ENCODE assay signal across 8 cellular contexts in genomic region chr14:39102265-39102968, GRCh38.
DNase-seq lines count a peak whose midpoint lies in the region; ATAC-seq and TF ChIP-seq lines count a peak whose summit lies in the region.

No MANE protein-coding gene starts in this region.

- no peak for TF ChIP-seq POLR2A in NB4 (IDR thresholded peaks at IDR 0.05; ENCODE audit: extremely low read depth, insufficient read length)

- in situ Hi-C loops in astrocyte of the spinal cord (cut with HindIII; ENCODE audit: low sequenced_read_pairs): no loop called here

- H3K36me3 ChIP-seq in HEK293 (ENCODE audit: control insufficient read depth in 2 of 2, insufficient read depth in 1 of 2, low read length in 2 of 2): no peaks in the 10 kb centered on the region; a peak in 1 of 3 replicates

- peak overlapping the region; percentile 77 for H3K27ac ChIP-seq in HEK293 (ENCODE audit: extremely low read depth, low read depth, low read length)

- H3K4me3 ChIP-seq in HEK293 (ENCODE audit: low read depth, low read length) (peak overlapping the region; percentile 93), NB4 (ENCODE audit: low read depth, low read length) (peak overlapping the region; percentile 96), astrocyte of the spinal cord (ENCODE audit: low read depth, low read length) (peak overlapping the region; percentile 87), iPS-18c (ENCODE audit: insufficient read depth, low read depth, low read length) (peak overlapping the region; percentile 82), skeletal muscle cell (ENCODE audit: low read depth, low read length) (peak overlapping the region; percentile 86)

- DNase-seq in activated CD4-positive, CD25-positive, alpha-beta regulatory T cell (lab: John Stamatoyannopoulos, UW): no peak
- DNase-seq in NB4 (ENCODE audit: low read depth) (peak; percentile 3), astrocyte of the spinal cord (ENCODE audit: low read depth, low spot score) (peak; percentile 36), skeletal muscle cell (ENCODE audit: low read depth) (no peak), NCI-H446 treated with DMSO at 0.1 percent for 48 hours (lab: John Stamatoyannopoulos, UW) (no peak)

- H3K9me3 ChIP-seq in HEK293 (ENCODE audit: control insufficient read depth, insufficient read depth, low read depth, low read length) (no peaks in the 10 kb centered on the region), iPS-18c (ENCODE audit: control insufficient read depth, insufficient read depth, low read length) (no peaks in the 10 kb centered on the region)

- CTCF ChIA-PET in HEK293 (lab: Yijun Ruan, JAX): interaction anchor here (0.6 to 0.8 kb wide), 4 partner anchors 24 to 435 kb away, joined by 3 to 6 read pairs (median 4); no protein-coding TSS in a partner anchor

- no peak for TF ChIP-seq CTCF in HEK293 (tag by site-specific recombination; IDR thresholded peaks at IDR 0.05)
- no peak for TF ChIP-seq CTCF in NB4 (IDR thresholded peaks at IDR 0.05; ENCODE audit: low read depth, low read length)
- TF ChIP-seq CTCF in astrocyte of the spinal cord (IDR thresholded peaks at IDR 0.05; ENCODE audit: low read depth, low read length): no peak

- no peaks in the 10 kb centered on the region for H3K4me1 ChIP-seq in HEK293 (ENCODE audit: control insufficient read depth, insufficient read depth, low read length)

- POLR2A ChIA-PET in HEK293 (lab: Yijun Ruan, JAX): interaction anchor here (0.6 to 3.4 kb wide), 14 partner anchors 9 to 330 kb away, joined by 3 to 76 read pairs (median 4); partner anchors contain the start of genes FBXO33, GEMIN2, PNN and TRAPPC6B

- ATAC-seq in activated CD4-positive, CD25-positive, alpha-beta regulatory T cell treated with anti-CD3 and anti-CD28 coated beads, Interleukin-2, amount 50 U/mL, for 24 hours: peak; percentile 3 to 14

TF ChIP-seq in HEK293, 187 proteins besides CTCF, POLR2A, EP300 and RAD21:
- TF ChIP-seq TRIM28 (IDR thresholded peaks at IDR 0.05; ENCODE audit: borderline replicate concordance, low read length) (0 out of 2 replicates have a peak, but pooled peaks have one; percentile 23), ZNF175 (tag by site-specific recombination; IDR thresholded peaks at IDR 0.05) (no peak), ZNF280C (tag by site-specific recombination; IDR thresholded peaks at IDR 0.05) (no peak), ZNF610 (tag by site-specific recombination; IDR thresholded peaks at IDR 0.05; ENCODE audit: borderline replicate concordance) (no peak), ZNF248 (tag by site-specific recombination; IDR thresholded peaks at IDR 0.05) (no peak), ZNF600 (tag by site-specific recombination; IDR thresholded peaks at IDR 0.05) (no peak), ZNF184 (tag by site-specific recombination; IDR thresholded peaks at IDR 0.05) (no peak)
- TF ChIP-seq, protein P1, sequence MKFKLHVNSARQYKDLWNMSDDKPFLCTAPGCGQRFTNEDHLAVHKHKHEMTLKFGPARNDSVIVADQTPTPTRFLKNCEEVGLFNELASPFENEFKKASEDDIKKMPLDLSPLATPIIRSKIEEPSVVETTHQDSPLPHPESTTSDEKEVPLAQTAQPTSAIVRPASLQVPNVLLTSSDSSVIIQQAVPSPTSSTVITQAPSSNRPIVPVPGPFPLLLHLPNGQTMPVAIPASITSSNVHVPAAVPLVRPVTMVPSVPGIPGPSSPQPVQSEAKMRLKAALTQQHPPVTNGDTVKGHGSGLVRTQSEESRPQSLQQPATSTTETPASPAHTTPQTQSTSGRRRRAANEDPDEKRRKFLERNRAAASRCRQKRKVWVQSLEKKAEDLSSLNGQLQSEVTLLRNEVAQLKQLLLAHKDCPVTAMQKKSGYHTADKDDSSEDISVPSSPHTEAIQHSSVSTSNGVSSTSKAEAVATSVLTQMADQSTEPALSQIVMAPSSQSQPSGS (tag by site-specific recombination; IDR thresholded peaks at IDR 0.05; ENCODE audit: low read depth): peak; percentile 91
TF ChIP-seq in HEK293: peak in this region for 2.

Comparison
In these comparisons a context has a peak if more than half of its experiments do, and no peak if none do; other contexts are left out.
1. DNase-seq: peak in NB4 (single experiment) and astrocyte of the spinal cord (single experiment); none in activated CD4-positive, CD25-positive, alpha-beta regulatory T cell (0 of 4), skeletal muscle cell (single experiment) and NCI-H446 treated with DMSO at 0.1 percent for 48 hours (single experiment).
2. Peak in every context shown above with its lines, with median percentiles within 50 percentile points of each other: H3K4me3 ChIP-seq.